Comparison of ENCODE assay signal across 1 cellular context in the genomic region with DNA sequence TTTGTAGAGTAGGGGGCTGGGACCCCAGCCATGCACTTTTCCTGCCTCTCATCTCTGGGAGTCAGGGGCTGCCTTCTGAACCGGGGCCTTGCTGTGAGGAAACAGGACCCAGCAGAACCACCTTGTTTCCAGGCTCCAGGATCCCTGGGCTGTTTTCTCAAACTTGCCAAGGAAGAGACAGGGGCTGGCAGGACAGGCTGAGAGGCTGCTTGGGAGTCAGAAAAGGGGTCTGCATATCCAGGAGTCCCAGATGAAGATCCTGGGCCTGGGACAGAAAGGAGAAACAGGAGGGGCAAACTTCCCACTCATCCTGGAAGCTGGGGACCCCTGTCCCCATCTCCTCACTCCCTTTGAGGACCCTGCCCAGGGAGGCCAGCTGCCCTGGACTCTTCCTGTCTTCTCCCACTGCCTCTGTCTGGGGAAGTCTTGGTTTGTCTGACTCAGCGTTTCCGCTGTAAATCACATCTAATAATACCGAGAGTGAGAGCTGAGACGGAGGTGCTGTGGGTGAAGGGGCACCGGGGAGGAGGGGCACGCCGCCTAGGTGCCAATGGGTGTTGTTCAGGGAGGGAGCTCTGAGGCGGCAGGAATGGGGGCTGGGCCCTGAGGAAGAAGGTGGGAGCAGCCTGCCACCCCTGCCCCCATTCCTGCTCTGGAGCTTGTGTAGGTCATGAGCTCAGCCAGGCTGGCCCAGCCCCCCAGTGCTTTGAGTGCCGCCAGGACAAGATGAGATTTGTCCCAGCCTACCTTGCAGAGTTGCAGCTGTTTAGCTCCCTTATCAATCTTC.
TF ChIP-seq lines count a peak whose summit lies in the region.

No MANE protein-coding gene starts in this region.

TF ChIP-seq in GM12878, 131 proteins besides CTCF, POLR2A, EP300 and RAD21 (continued from another document):
- TF ChIP-seq, protein P1, sequence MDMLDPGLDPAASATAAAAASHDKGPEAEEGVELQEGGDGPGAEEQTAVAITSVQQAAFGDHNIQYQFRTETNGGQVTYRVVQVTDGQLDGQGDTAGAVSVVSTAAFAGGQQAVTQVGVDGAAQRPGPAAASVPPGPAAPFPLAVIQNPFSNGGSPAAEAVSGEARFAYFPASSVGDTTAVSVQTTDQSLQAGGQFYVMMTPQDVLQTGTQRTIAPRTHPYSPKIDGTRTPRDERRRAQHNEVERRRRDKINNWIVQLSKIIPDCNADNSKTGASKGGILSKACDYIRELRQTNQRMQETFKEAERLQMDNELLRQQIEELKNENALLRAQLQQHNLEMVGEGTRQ (IDR thresholded peaks at IDR 0.05; ENCODE audit: borderline replicate concordance, low read depth, low read length): no peak
- TF ChIP-seq SKIL (IDR thresholded peaks at IDR 0.05; ENCODE audit: low read depth, poor library complexity, severe bottlenecking): peak; percentile 80
- no peak for TF ChIP-seq GABPA (IDR thresholded peaks at IDR 0.05; ENCODE audit: low read depth)
- no peak for TF ChIP-seq ZNF622 (IDR thresholded peaks at IDR 0.05)
- peak; percentile 96 for TF ChIP-seq MTA3 (IDR thresholded peaks at IDR 0.05; ENCODE audit: borderline replicate concordance, low read length)
- no peak for TF ChIP-seq SMAD1 (IDR thresholded peaks at IDR 0.05; ENCODE audit: low read depth, partially characterized antibody)
- TF ChIP-seq IKZF1 (conservative IDR thresholded peaks at IDR 0.05): peak; percentile 97
- no peak for TF ChIP-seq WRNIP1 (IDR thresholded peaks at IDR 0.05; ENCODE audit: borderline replicate concordance, low read depth, low read length)
- TF ChIP-seq SPI1 (IDR thresholded peaks at IDR 0.05; ENCODE audit: borderline replicate concordance, insufficient read depth, low read depth, low read length): peak; percentile 50; the same call in 1 of the 2 replicates
- TF ChIP-seq ZSCAN29 (IDR thresholded peaks at IDR 0.05): no peak
- TF ChIP-seq, protein P2, sequence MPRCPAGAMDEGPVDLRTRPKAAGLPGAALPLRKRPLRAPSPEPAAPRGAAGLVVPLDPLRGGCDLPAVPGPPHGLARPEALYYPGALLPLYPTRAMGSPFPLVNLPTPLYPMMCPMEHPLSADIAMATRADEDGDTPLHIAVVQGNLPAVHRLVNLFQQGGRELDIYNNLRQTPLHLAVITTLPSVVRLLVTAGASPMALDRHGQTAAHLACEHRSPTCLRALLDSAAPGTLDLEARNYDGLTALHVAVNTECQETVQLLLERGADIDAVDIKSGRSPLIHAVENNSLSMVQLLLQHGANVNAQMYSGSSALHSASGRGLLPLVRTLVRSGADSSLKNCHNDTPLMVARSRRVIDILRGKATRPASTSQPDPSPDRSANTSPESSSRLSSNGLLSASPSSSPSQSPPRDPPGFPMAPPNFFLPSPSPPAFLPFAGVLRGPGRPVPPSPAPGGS (IDR thresholded peaks at IDR 0.05; ENCODE audit: borderline replicate concordance, insufficient read depth, low read depth, low read length, poor library complexity, severe bottlenecking): peak; percentile 81
- TF ChIP-seq, protein P3, sequence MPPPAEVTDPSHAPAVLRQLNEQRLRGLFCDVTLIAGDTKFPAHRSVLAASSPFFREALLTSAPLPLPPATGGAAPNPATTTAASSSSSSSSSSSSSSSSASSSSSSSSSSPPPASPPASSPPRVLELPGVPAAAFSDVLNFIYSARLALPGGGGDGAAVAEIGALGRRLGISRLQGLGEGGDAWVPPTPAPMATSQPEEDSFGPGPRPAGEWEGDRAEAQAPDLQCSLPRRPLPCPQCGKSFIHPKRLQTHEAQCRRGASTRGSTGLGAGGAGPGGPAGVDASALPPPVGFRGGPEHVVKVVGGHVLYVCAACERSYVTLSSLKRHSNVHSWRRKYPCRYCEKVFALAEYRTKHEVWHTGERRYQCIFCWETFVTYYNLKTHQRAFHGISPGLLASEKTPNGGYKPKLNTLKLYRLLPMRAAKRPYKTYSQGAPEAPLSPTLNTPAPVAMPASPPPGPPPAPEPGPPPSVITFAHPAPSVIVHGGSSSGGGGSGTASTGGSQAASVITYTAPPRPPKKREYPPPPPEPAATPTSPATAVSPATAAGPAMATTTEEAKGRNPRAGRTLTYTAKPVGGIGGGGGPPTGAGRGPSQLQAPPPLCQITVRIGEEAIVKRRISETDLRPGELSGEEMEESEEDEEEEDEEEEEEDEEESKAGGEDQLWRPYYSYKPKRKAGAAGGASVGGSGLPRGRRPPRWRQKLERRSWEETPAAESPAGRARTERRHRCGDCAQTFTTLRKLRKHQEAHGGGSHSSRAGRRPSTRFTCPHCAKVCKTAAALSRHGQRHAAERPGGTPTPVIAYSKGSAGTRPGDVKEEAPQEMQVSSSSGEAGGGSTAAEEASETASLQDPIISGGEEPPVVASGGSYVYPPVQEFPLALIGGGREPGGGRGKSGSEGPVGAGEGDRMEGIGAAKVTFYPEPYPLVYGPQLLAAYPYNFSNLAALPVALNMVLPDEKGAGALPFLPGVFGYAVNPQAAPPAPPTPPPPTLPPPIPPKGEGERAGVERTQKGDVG (CRISPR knock-in tag; IDR thresholded peaks at IDR 0.05): no peak
- TF ChIP-seq ETV6 (conservative IDR thresholded peaks at IDR 0.05 in 1 of 2, IDR thresholded peaks at IDR 0.05 in 1 of 2; ENCODE audit: borderline replicate concordance in 1 of 2, low read depth in 1 of 2): peak in 1 of 2 experiments; percentile 93; a peak in 2 of 4 replicates
- TF ChIP-seq, protein P4, sequence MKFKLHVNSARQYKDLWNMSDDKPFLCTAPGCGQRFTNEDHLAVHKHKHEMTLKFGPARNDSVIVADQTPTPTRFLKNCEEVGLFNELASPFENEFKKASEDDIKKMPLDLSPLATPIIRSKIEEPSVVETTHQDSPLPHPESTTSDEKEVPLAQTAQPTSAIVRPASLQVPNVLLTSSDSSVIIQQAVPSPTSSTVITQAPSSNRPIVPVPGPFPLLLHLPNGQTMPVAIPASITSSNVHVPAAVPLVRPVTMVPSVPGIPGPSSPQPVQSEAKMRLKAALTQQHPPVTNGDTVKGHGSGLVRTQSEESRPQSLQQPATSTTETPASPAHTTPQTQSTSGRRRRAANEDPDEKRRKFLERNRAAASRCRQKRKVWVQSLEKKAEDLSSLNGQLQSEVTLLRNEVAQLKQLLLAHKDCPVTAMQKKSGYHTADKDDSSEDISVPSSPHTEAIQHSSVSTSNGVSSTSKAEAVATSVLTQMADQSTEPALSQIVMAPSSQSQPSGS (IDR thresholded peaks at IDR 0.05; ENCODE audit: low read length): no peak; the same call in 1 of the 2 replicates
- peak; percentile 99 for TF ChIP-seq EED (IDR thresholded peaks at IDR 0.05; ENCODE audit: low read depth)
- 0 out of 2 replicates have a peak, but pooled peaks have one; percentile 43 for TF ChIP-seq CBFB (IDR thresholded peaks at IDR 0.05; ENCODE audit: low read depth)
- peak; percentile 86; the same call in 1 of the 2 replicates for TF ChIP-seq ZBED1 (IDR thresholded peaks at IDR 0.05; ENCODE audit: borderline replicate concordance)
- TF ChIP-seq KLF5 (IDR thresholded peaks at IDR 0.05; ENCODE audit: partially characterized antibody): peak; percentile 29
- no peak for TF ChIP-seq CREB1 (IDR thresholded peaks at IDR 0.05; ENCODE audit: low read depth)
- TF ChIP-seq TCF3 (IDR thresholded peaks at IDR 0.05; ENCODE audit: borderline replicate concordance, insufficient read depth, low read depth, low read length): peak; percentile 70; the same call in 1 of the 2 replicates
- no peak for TF ChIP-seq PML (IDR thresholded peaks at IDR 0.05; ENCODE audit: low read length)
- peak; percentile 74 for TF ChIP-seq ATF7 (IDR thresholded peaks at IDR 0.05; ENCODE audit: low read depth)
- peak; percentile 79; the same call in 1 of the 2 replicates for TF ChIP-seq TBL1XR1 (IDR thresholded peaks at IDR 0.05; ENCODE audit: low read depth, low read length)
- TF ChIP-seq PAX5 (IDR thresholded peaks at IDR 0.05; ENCODE audit: borderline replicate concordance, low read depth, low read length): peak; percentile 75
